Comparison of ENCODE assay signal across 37 cellular contexts in the genomic region with DNA sequence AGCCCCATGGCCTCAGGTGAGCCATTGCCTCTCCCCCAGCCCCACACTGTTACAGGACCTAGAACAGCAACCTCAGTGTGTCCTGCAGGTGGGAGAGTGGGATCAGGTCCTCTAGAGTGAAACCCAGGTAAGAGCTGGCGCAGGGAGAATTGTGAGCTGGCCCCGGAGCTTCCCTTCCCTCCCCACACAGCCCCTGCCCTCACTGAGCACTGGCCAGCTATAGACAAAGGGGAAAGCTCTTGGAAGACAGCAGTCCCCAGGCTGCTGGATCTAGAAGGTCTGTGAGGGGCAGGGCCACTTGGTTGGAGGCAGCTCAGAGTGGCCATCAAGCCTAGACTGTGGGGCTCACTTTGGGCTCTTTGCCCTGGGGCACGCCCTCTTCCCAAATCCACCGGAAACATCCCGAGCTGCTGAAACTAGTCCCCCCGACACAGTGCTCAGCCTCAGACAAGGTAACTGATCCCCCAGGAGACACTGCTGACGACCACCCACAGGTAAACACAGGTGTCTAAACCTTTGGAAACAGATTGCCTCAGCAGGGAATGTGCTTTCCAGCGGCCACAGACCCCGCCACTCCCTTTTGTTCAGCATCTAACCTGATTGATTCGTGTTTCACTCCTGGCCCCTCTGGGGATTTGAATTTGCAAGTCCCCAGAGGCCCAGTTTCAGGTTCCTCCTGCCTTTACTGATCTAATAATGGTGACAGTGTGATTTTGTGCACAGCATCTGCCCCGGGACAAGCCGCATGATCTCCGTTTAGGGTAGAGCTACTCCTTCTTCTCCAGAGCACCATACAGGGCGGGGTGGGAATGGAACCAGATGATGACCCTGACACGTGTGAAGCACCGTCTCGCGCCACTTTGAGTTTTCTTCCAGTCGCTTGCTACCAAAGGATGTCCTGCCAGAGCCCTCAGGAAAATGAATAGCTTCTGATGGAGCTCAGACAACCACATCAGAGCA. TPM values are rescaled to one million over a fixed set of nuclear protein-coding genes. Genes with fewer than 3 reads are reported as not detected.
DNase-seq lines count a peak whose midpoint lies in the region; ATAC-seq, FAIRE-seq and TF ChIP-seq lines count a peak whose summit lies in the region.
"Had no signal": no experiment of that assay in that cellular context is flagged by ENCODE, and none has a peak within 500 bp of the region (broad histone marks: within the 10 kb centered on the region; RNA-seq: fewer than 3 reads in every experiment).

No MANE protein-coding gene starts in this region.

- peaks cover 16% of the 10 kb centered on the region for H3K9me3 Mint-ChIP-seq in MCF 10A (ENCODE audit: unreplicated experiment)

- dilution Hi-C loops in mammary epithelial cell (cut with HindIII; ENCODE audit: low sequenced_read_pairs): no loop called here

- in situ Hi-C loops in mammary epithelial cell (cut with MboI; ENCODE audit: low sequenced_read_pairs in 2 of 2) (no loop called here), GM12878 (cut with MboI) (no loop called here), transverse colon (cut with MboI; ENCODE audit: low pct_ligation_motif_present in 1 of 4, low pct_unique_long_range_greater_than_20kb in 1 of 4, low sequenced_read_pairs in 3 of 4) (no loop called here)

- TF ChIP-seq POLR2A in GM12878 (IDR thresholded peaks at IDR 0.05; ENCODE audit: low read depth, low read length): no peak
- TF ChIP-seq POLR2A in vagina (IDR thresholded peaks at IDR 0.05): no peak
- no peak for TF ChIP-seq POLR2A in transverse colon (IDR thresholded peaks at IDR 0.05)

- ATAC-seq in GM12878: no peak
- no peak for ATAC-seq in GM21447 (IDR thresholded peaks at IDR 0.05; ENCODE audit: unreplicated experiment)
- ATAC-seq: A549; CD8-positive, alpha-beta T cell; stimulated activated effector memory CD8-positive, alpha-beta T cell treated with anti-CD3 and anti-CD28 coated beads, Interleukin-12 subunit alpha, Interleukin-12 subunit beta, amount 100 ng/mL, for 72 hours; T-cell had no signal

- H3K4me2 ChIP-seq in mammary epithelial cell (ENCODE audit: insufficient read depth, low read depth, low read length) (no peak overlapping the region), GM12878 (ENCODE audit: control insufficient read depth, insufficient read depth) (no peak overlapping the region)
- H3K4me2 ChIP-seq: A549 had no signal

- H3K79me2 ChIP-seq in mammary epithelial cell (ENCODE audit: insufficient read depth, low read length): no peaks in the 10 kb centered on the region
- H3K79me2 ChIP-seq in GM12878 (ENCODE audit: control insufficient read depth, insufficient read depth, low read length): no peaks in the 10 kb centered on the region

- WGBS in mammary epithelial cell (ENCODE audit: low coverage, missing lambda C conversion rate): 74% methylated on average over 9 of the region's 19 CpGs
- WGBS in GM12878 (ENCODE audit: insufficient coverage, insufficient replicate concordance, low lambda C conversion rate, missing lambda C conversion rate): 22% methylated on average over 19 of the region's 19 CpGs
- 76 to 77% methylated on average over 9 to 19 of the region's 19 CpGs for WGBS in transverse colon (ENCODE audit: low coverage in 1 of 2), 2 donors

- H3K4me1 ChIP-seq in mammary epithelial cell (ENCODE audit: insufficient read depth, low read length): no peaks in the 10 kb centered on the region
- no peaks in the 10 kb centered on the region for H3K4me1 ChIP-seq in GM12878 (ENCODE audit: control insufficient read depth, insufficient read depth, low read length)
- H3K4me1 ChIP-seq in vagina: no peaks in the 10 kb centered on the region
- H3K4me1 ChIP-seq in transverse colon: no peaks in the 10 kb centered on the region
- H3K4me1 ChIP-seq: A549, colonic mucosa, tibial nerve had no signal

- FAIRE-seq in GM12878 (lab: Jason Lieb, UNC): no peak
- FAIRE-seq: A549, GM18507, GM19239, islet of Langerhans had no signal

- H3K27ac ChIP-seq in mammary epithelial cell (ENCODE audit: insufficient read depth, low read depth, low read length): no peak overlapping the region
- H3K27ac ChIP-seq in GM12878 (ENCODE audit: control insufficient read depth, insufficient read depth): no peak overlapping the region
- no peak overlapping the region for H3K27ac ChIP-seq in vagina
- no peak overlapping the region for H3K27ac ChIP-seq in transverse colon
- H3K27ac ChIP-seq: A549, cardiac muscle cell, colonic mucosa, tibial nerve, WERI-Rb-1 had no signal

- no peaks in the 10 kb centered on the region for H3K27me3 Mint-ChIP-seq in MCF 10A (ENCODE audit: insufficient read depth, unreplicated experiment)

- no peak overlapping the region for H2AFZ ChIP-seq in mammary epithelial cell (ENCODE audit: low read depth, low read length)
- no peak overlapping the region for H2AFZ ChIP-seq in GM12878 (ENCODE audit: control insufficient read depth, low read depth, low read length)

- CTCF ChIA-PET in MCF 10A (lab: Yijun Ruan, JAX) (interaction anchor here (0.7 to 1.1 kb wide), 3 partner anchors 26 to 220 kb away, joined by 3 to 5 read pairs (median 3); no protein-coding TSS in a partner anchor), mammary epithelial cell (lab: Charles Lee; ENCODE audit: low non-redundant PET) (no interaction called here), GM12878 (lab: Yijun Ruan, JAX) (no interaction called here)

- POLR2A ChIA-PET in MCF 10A (lab: Yijun Ruan, JAX) (interaction anchor here (0.6 to 0.9 kb wide), 4 partner anchors 8 to 612 kb away, joined by 3 to 4 read pairs (median 4); no protein-coding TSS in a partner anchor), GM12878 (lab: Charles Lee) (no interaction called here)

- TF ChIP-seq CTCF in MCF 10A (IDR thresholded peaks at IDR 0.05; ENCODE audit: unreplicated experiment): no peak
- no peak for TF ChIP-seq CTCF in mammary epithelial cell (conservative IDR thresholded peaks at IDR 0.05 in 1 of 2, IDR thresholded peaks at IDR 0.05 in 1 of 2; ENCODE audit: extremely low read depth in 1 of 2, insufficient read depth in 1 of 2, low read depth in 1 of 2, low read length in 2 of 2)
- TF ChIP-seq CTCF in GM12878 (IDR thresholded peaks at IDR 0.05 in 2 of 3, conservative IDR thresholded peaks at IDR 0.05 in 1 of 3; ENCODE audit: control insufficient read depth in 2 of 3, extremely low read depth in 1 of 3, insufficient read depth in 1 of 3, low read depth in 3 of 3, low read length in 3 of 3): no peak
- no peak for TF ChIP-seq CTCF in vagina (IDR thresholded peaks at IDR 0.05)
- TF ChIP-seq CTCF in transverse colon (IDR thresholded peaks at IDR 0.05): no peak

- BruUV-seq in MCF 10A (replicated peaks; lab: Mats Ljungman, UMichigan) (no TSS peak), mammary epithelial cell (replicated peaks; lab: Mats Ljungman, UMichigan) (no TSS peak), GM12878 (replicated peaks; lab: Mats Ljungman, UMichigan) (no TSS peak)

- no peaks in the 10 kb centered on the region for H3K27me3 ChIP-seq in mammary epithelial cell (ENCODE audit: insufficient read depth, low read length)
- no peaks in the 10 kb centered on the region for H3K27me3 ChIP-seq in GM12878 (replicated peaks in 1 of 2; ENCODE audit: control insufficient read depth in 2 of 2, insufficient read depth in 2 of 2, low read length in 1 of 2)
- no peaks in the 10 kb centered on the region for H3K27me3 ChIP-seq in vagina
- no peaks in the 10 kb centered on the region for H3K27me3 ChIP-seq in transverse colon
- H3K27me3 ChIP-seq: cardiac muscle cell, colonic mucosa, tibial nerve had no signal

- no peaks in the 10 kb centered on the region for H3K36me3 ChIP-seq in mammary epithelial cell (ENCODE audit: insufficient read depth, low read length)
- H3K36me3 ChIP-seq in GM12878 (ENCODE audit: control insufficient read depth in 2 of 2, insufficient read depth in 2 of 2, low read length in 1 of 2): no peaks in the 10 kb centered on the region
- H3K36me3 ChIP-seq in vagina: no peaks in the 10 kb centered on the region
- no peaks in the 10 kb centered on the region for H3K36me3 ChIP-seq in transverse colon
- H3K36me3 ChIP-seq: cardiac muscle cell, colonic mucosa, tibial nerve, WERI-Rb-1 had no signal

- no peak for TF ChIP-seq RAD21 in GM12878 (IDR thresholded peaks at IDR 0.05; ENCODE audit: insufficient read depth, low read depth, low read length)

- no peak overlapping the region for H3K4me3 Mint-ChIP-seq in MCF 10A (ENCODE audit: unreplicated experiment)
- H3K4me3 Mint-ChIP-seq: activated naive CD8-positive, alpha-beta T cell treated with anti-CD3 and anti-CD28 coated beads for 36 hours; CD8-positive, alpha-beta T cell; naive B cell; stimulated activated effector memory CD8-positive, alpha-beta T cell treated with anti-CD3 and anti-CD28 coated beads, Interleukin-12 subunit alpha, Interleukin-12 subunit beta, amount 100 ng/mL, for 72 hours; T-cell had no signal

- H3K9ac ChIP-seq in mammary epithelial cell (ENCODE audit: insufficient read depth, low read length) (no peak overlapping the region), GM12878 (ENCODE audit: control insufficient read depth, insufficient read depth, low read length) (no peak overlapping the region)

- no peak for TF ChIP-seq EP300 in GM12878 (IDR thresholded peaks at IDR 0.05; ENCODE audit: borderline replicate concordance in 1 of 2, control insufficient read depth in 1 of 2, low read depth in 2 of 2, low read length in 2 of 2)
- no peak for TF ChIP-seq EP300 in transverse colon (IDR thresholded peaks at IDR 0.05; ENCODE audit: low read depth)

- no peaks in the 10 kb centered on the region for H3K36me3 Mint-ChIP-seq in MCF 10A (ENCODE audit: insufficient read depth, unreplicated experiment)
- H3K36me3 Mint-ChIP-seq: CD8-positive, alpha-beta T cell; stimulated activated effector memory CD8-positive, alpha-beta T cell treated with anti-CD3 and anti-CD28 coated beads, Interleukin-12 subunit alpha, Interleukin-12 subunit beta, amount 100 ng/mL, for 72 hours had no signal

- H3K4me1 Mint-ChIP-seq in MCF 10A (ENCODE audit: insufficient read depth, unreplicated experiment): peaks cover 23% of the 10 kb centered on the region
- H3K4me1 Mint-ChIP-seq: activated naive CD8-positive, alpha-beta T cell treated with anti-CD3 and anti-CD28 coated beads for 36 hours; naive B cell; stimulated activated effector memory CD8-positive, alpha-beta T cell treated with anti-CD3 and anti-CD28 coated beads, Interleukin-12 subunit alpha, Interleukin-12 subunit beta, amount 100 ng/mL, for 72 hours; T-cell had no signal

- SMC1A ChIA-PET in GM12878 (lab: Charles Lee; ENCODE audit: uncharacterized antibody, unreplicated experiment): no interaction called here

- no peaks in the 10 kb centered on the region for H4K20me1 ChIP-seq in mammary epithelial cell (ENCODE audit: insufficient read depth, low read length)
- H4K20me1 ChIP-seq in GM12878 (ENCODE audit: control insufficient read depth, insufficient read depth): no peaks in the 10 kb centered on the region

- H3K27ac Mint-ChIP-seq in MCF 10A (ENCODE audit: low read depth, unreplicated experiment): peak overlapping the region; percentile 87
- H3K27ac Mint-ChIP-seq: activated naive CD8-positive, alpha-beta T cell treated with anti-CD3 and anti-CD28 coated beads for 36 hours; CD8-positive, alpha-beta T cell; naive B cell; stimulated activated effector memory CD8-positive, alpha-beta T cell treated with anti-CD3 and anti-CD28 coated beads, Interleukin-12 subunit alpha, Interleukin-12 subunit beta, amount 100 ng/mL, for 72 hours; T-cell had no signal

- RAD21 ChIA-PET in GM12878 (lab: Charles Lee; ENCODE audit: unreplicated experiment): no interaction called here

- DNase-seq in MCF 10A (ENCODE audit: unreplicated experiment) (no peak), mammary epithelial cell (no peak), GM12878 (ENCODE audit: low read depth, low spot score) (no peak), mesenteric fat pad (ENCODE audit: low spot score) (peak; percentile 82), vagina (ENCODE audit: extremely low spot score in 2 of 2) (peak; percentile 58 to 64), HuH-7.5 (ENCODE audit: low spot score) (no peak), transverse colon (no peak)
- DNase-seq: activated CD4-positive, alpha-beta T cell treated with anti-CD3 and anti-CD28 coated beads for 4 hours; activated gamma-delta T cell; activated naive CD8-positive, alpha-beta T cell treated with anti-CD3 and anti-CD28 coated beads for 36 hours; activated T-cell treated with anti-CD3 and anti-CD28 coated beads, Interleukin-2, amount 50 U/mL, for 1 hour; AML-193; colonic mucosa; effector memory CD4-positive, alpha-beta T cell; EL; Kasumi-1; midbrain; MV-4-11; naive B cell; NCI-H1436 treated with DMSO at 0.1 percent for 48 hours; NCI-H446; NCI-H82; occipital lobe; RPMI8226; WERI-Rb-1 had no signal

- intact Hi-C loops in MCF 10A (cut with micrococcal nuclease): no loop called here
- intact Hi-C loops in mammary epithelial cell (cut with micrococcal nuclease): no loop called here
- intact Hi-C loops in GM12878 (cut with micrococcal nuclease; ENCODE audit: unreplicated experiment): no loop called here
- intact Hi-C loops in vagina (cut with DNase I): no loop called here
- intact Hi-C loops in transverse colon (cut with DNase I; ENCODE audit: low total_unique reads): no loop called here

- no peak overlapping the region for H3K4me3 ChIP-seq in mammary epithelial cell (replicated peaks in 1 of 3; ENCODE audit: insufficient read depth in 1 of 3, low read depth in 2 of 3, low read length in 3 of 3)
- no peak overlapping the region for H3K4me3 ChIP-seq in GM12878
- H3K4me3 ChIP-seq in vagina: no peak overlapping the region
- no peak overlapping the region for H3K4me3 ChIP-seq in transverse colon
- H3K4me3 ChIP-seq: A549, cardiac muscle cell, colonic mucosa, tibial nerve had no signal

- H3K9me3 ChIP-seq in mammary epithelial cell (replicated peaks; ENCODE audit: insufficient read depth, low read length) (peaks cover 20% of the 10 kb centered on the region), GM12878 (replicated peaks; ENCODE audit: control insufficient read depth, insufficient read depth, low read length) (peaks cover 1% of the 10 kb centered on the region; the same call in 2 of the 3 replicates), vagina (no peaks in the 10 kb centered on the region), transverse colon (peaks cover 14 to 30% of the 10 kb centered on the region in 2 donors)
- H3K9me3 ChIP-seq: colonic mucosa had no signal

RNA-seq across cellular contexts. Expression of a gene that starts 42.2 kb away (rescaled TPM):
- 0.17 TPM in 1 of 2 replicates, not detected in the other for total RNA-seq in MCF 10A (2022)
- total RNA-seq in mammary epithelial cell: under 1 TPM in 1 of 2 donors, not detected in 1; 0.33 TPM
- polyA plus RNA-seq in mammary epithelial cell: 0.01 TPM
- not detected for polyA minus RNA-seq in mammary epithelial cell
- not detected in 2 replicates for total RNA-seq in GM12878 (2013; cell fraction: nucleolus; rRNA removed)
- total RNA-seq in GM12878 (2014; rRNA removed): not detected in 2 replicates
- not detected in 2 replicates for total RNA-seq in GM12878 (2014; rRNA removed; fragmentation: Illumina TruSeq; extraction: Trizol)
- 0.05 TPM in 2 replicates for total RNA-seq in GM12878 (2021)
- polyA plus RNA-seq in GM12878 (2011; ENCODE audit: low read depth): not detected
- not detected in 2 replicates for polyA plus RNA-seq in GM12878 (2011; rRNA removed)
- not detected in 2 replicates for polyA plus RNA-seq in GM12878 (2011; cell fraction: cytosol; rRNA removed)
- not detected in 2 replicates for polyA plus RNA-seq in GM12878 (2011; cell fraction: nucleus; rRNA removed)
- not detected in 2 replicates for polyA plus RNA-seq in GM12878 (2012)
- not detected in 2 replicates for polyA plus RNA-seq in GM12878 (2014; fragmentation: Illumina TruSeq; extraction: Trizol)
- not detected for polyA plus RNA-seq in GM12878 (2014; fragmentation: Nextera tagmentation; extraction: Ambion mirVana)
- not detected in 2 replicates for polyA plus RNA-seq in GM12878 (2014; rRNA removed)
- under 1 TPM in 1 of 2 experiments, not detected in 1; 0.03 TPM for polyA plus RNA-seq in GM12878 (2016; fragmentation: Nextera tagmentation; extraction: Ambion mirVana)
- polyA minus RNA-seq in GM12878 (2011; rRNA and poly(A)+ RNA removed): not detected in 2 replicates
- not detected in 2 replicates for polyA minus RNA-seq in GM12878 (2011; cell fraction: cytosol; rRNA and poly(A)+ RNA removed)
- not detected in 2 replicates for polyA minus RNA-seq in GM12878 (2011; cell fraction: nucleus; rRNA and poly(A)+ RNA removed)
- 79.4 TPM for total RNA-seq in mesenteric fat pad
- total RNA-seq in vagina: 17.4 TPM
- 10 to 100 TPM in 2 of 4 donors, 1 to 10 TPM in 2; 6.0 to 20.9 (median 13.5) TPM for total RNA-seq in transverse colon
- total RNA-seq: activated CD8-positive, alpha-beta memory T cell treated with anti-CD3 and anti-CD28 coated beads for 36 hours; activated naive CD8-positive, alpha-beta T cell treated with anti-CD3 and anti-CD28 coated beads for 36 hours; CD8-positive, alpha-beta T cell; SK-MEL-5 had no signal
- polyA plus RNA-seq: A549 had no signal

Comparison
In these comparisons a context has a peak if more than half of its experiments do, and no peak if none do; other contexts are left out.
1. DNase-seq: peak in mesenteric fat pad (single experiment) and vagina (2 of 2); none in MCF 10A (single experiment), mammary epithelial cell (single experiment), GM12878 (single experiment), HuH-7.5 (single experiment) and transverse colon (single experiment).